Comparison of ENCODE assay signal across 10 cellular contexts in genomic region chr17:47862621-47863440, GRCh38. TPM values are rescaled to one million over a fixed set of nuclear protein-coding genes. Genes with fewer than 3 reads are reported as not detected.
DNase-seq lines count a peak whose midpoint lies in the region; ATAC-seq and TF ChIP-seq lines count a peak whose summit lies in the region.
"Had no signal": no experiment of that assay in that cellular context is flagged by ENCODE, and none has a peak within 500 bp of the region (broad histone marks: within the 10 kb centered on the region; RNA-seq: fewer than 3 reads in every experiment).

No MANE protein-coding gene starts in this region.

- no peaks in the 10 kb centered on the region for H4K20me1 ChIP-seq in OCI-LY3 (ENCODE audit: insufficient read depth, low read length)

- H3K9me3 Mint-ChIP-seq in Caco-2 (ENCODE audit: unreplicated experiment) (no peaks in the 10 kb centered on the region), glutamatergic neuron (ENCODE audit: unreplicated experiment) (peaks cover 6% of the 10 kb centered on the region)
- H3K9me3 Mint-ChIP-seq: T-helper 1 cell treated with Interleukin-12 subunit alpha and Interleukin-12 subunit beta and Interleukin-4 antibody, amounts not matched to agents 30 μg/mL and 1 μg/mL, for 36 hours had no signal

- no peaks in the 10 kb centered on the region for H3K36me3 Mint-ChIP-seq in Caco-2 (ENCODE audit: insufficient read depth, unreplicated experiment)
- peaks cover 5% of the 10 kb centered on the region for H3K36me3 Mint-ChIP-seq in glutamatergic neuron (ENCODE audit: unreplicated experiment)

- H3K36me3 ChIP-seq in Caco-2 (ENCODE audit: control insufficient read depth, insufficient read depth, low read length): no peaks in the 10 kb centered on the region
- no peaks in the 10 kb centered on the region for H3K36me3 ChIP-seq in OCI-LY3 (replicated peaks; ENCODE audit: low read depth, low read length)
- no peaks in the 10 kb centered on the region for H3K36me3 ChIP-seq in right atrium auricular region
- H3K36me3 ChIP-seq: adrenal gland had no signal

- no TSS peak for BruUV-seq in Caco-2 (replicated peaks; lab: Mats Ljungman, UMichigan)

- ATAC-seq in HG02678 (IDR thresholded peaks at IDR 0.05; ENCODE audit: unreplicated experiment): no peak

- H3K27ac Mint-ChIP-seq in Caco-2 (ENCODE audit: unreplicated experiment): peak overlapping the region; percentile 2
- H3K27ac Mint-ChIP-seq in glutamatergic neuron (ENCODE audit: unreplicated experiment): peak overlapping the region; percentile 10
- H3K27ac Mint-ChIP-seq: T-helper 1 cell treated with Interleukin-12 subunit alpha and Interleukin-12 subunit beta and Interleukin-4 antibody, amounts not matched to agents 30 μg/mL and 1 μg/mL, for 36 hours had no signal

- no peaks in the 10 kb centered on the region for H3K79me2 ChIP-seq in OCI-LY3 (ENCODE audit: low read length)

- TF ChIP-seq CTCF in Caco-2 (IDR thresholded peaks at IDR 0.05; ENCODE audit: insufficient read depth in 1 of 2, low read depth in 1 of 2, low read length in 1 of 2, severe bottlenecking in 1 of 2, unreplicated experiment in 1 of 2) (no peak), OCI-LY3 (IDR thresholded peaks at IDR 0.05; ENCODE audit: low read depth, low read length) (no peak), glutamatergic neuron (IDR thresholded peaks at IDR 0.05; ENCODE audit: partially characterized antibody, unreplicated experiment) (no peak), right atrium auricular region (IDR thresholded peaks at IDR 0.05) (no peak)

- POLR2A ChIA-PET in Caco-2 (lab: Charles Lee): interaction anchor here (1.1 kb wide), 1 partner anchor 78 kb away, joined by 3 read pairs; the partner anchor contains the start of gene PNPO

- peaks cover 26% of the 10 kb centered on the region for H3K4me1 ChIP-seq in Caco-2
- H3K4me1 ChIP-seq in OCI-LY3 (ENCODE audit: low read length): peaks cover 40% of the 10 kb centered on the region
- H3K4me1 ChIP-seq in right atrium auricular region: no peaks in the 10 kb centered on the region

- H3K27ac ChIP-seq in OCI-LY3 (ENCODE audit: low read length): no peak overlapping the region
- no peak overlapping the region for H3K27ac ChIP-seq in right atrium auricular region

- H3K4me2 ChIP-seq in OCI-LY3 (ENCODE audit: low read length): no peak overlapping the region

- H2AFZ ChIP-seq in OCI-LY3 (ENCODE audit: low read depth, low read length): peak overlapping the region; percentile 52; the same call in 1 of the 2 replicates

- H3K27me3 Mint-ChIP-seq in Caco-2 (ENCODE audit: insufficient read depth, unreplicated experiment) (no peaks in the 10 kb centered on the region), glutamatergic neuron (ENCODE audit: unreplicated experiment) (peaks cover 20% of the 10 kb centered on the region)

- no peak overlapping the region for H3K4me3 ChIP-seq in Caco-2 (ENCODE audit: low read depth, low read length)
- no peak overlapping the region for H3K4me3 ChIP-seq in OCI-LY3 (ENCODE audit: low read length)
- no peak overlapping the region for H3K4me3 ChIP-seq in right atrium auricular region
- H3K4me3 ChIP-seq: adrenal gland had no signal

- intact Hi-C loops in Caco-2 (cut with micrococcal nuclease; ENCODE audit: unreplicated experiment): no loop called here

- CTCF ChIA-PET in Caco-2 (lab: Charles Lee): interaction anchor here (0.5 to 1.7 kb wide), 10 partner anchors 12 to 133 kb away, joined by 3 to 16 read pairs (median 4); partner anchors contain the start of genes SCRN2 and SP6

- H3K27me3 ChIP-seq in Caco-2 (replicated peaks; ENCODE audit: control insufficient read depth, insufficient read depth, low read length) (no peaks in the 10 kb centered on the region), OCI-LY3 (ENCODE audit: low read depth, low read length) (no peaks in the 10 kb centered on the region), right atrium auricular region (no peaks in the 10 kb centered on the region)

- H3K4me3 Mint-ChIP-seq in Caco-2 (ENCODE audit: unreplicated experiment) (no peak overlapping the region), glutamatergic neuron (ENCODE audit: unreplicated experiment) (no peak overlapping the region)
- H3K4me3 Mint-ChIP-seq: T-helper 1 cell treated with Interleukin-12 subunit alpha and Interleukin-12 subunit beta and Interleukin-4 antibody, amounts not matched to agents 30 μg/mL and 1 μg/mL, for 36 hours had no signal

- no peak overlapping the region for H3K9ac ChIP-seq in OCI-LY3 (ENCODE audit: low read length)

- DNase-seq in Caco-2 (no peak), glutamatergic neuron (no peak), islet precursor cell (no peak), right atrium auricular region (ENCODE audit: low spot score) (no peak)
- DNase-seq: adrenal gland, left cardiac atrium, NCI-H1105 had no signal

- H3K4me1 Mint-ChIP-seq in Caco-2 (ENCODE audit: low read depth, unreplicated experiment) (peaks cover 16% of the 10 kb centered on the region), glutamatergic neuron (ENCODE audit: low read depth, unreplicated experiment) (no peaks in the 10 kb centered on the region)

- H3K9me3 ChIP-seq in Caco-2 (peaks cover 6% of the 10 kb centered on the region; the same call in 1 of the 2 replicates), OCI-LY3 (ENCODE audit: insufficient read depth, low read length) (no peaks in the 10 kb centered on the region), right atrium auricular region (no peaks in the 10 kb centered on the region)
- H3K9me3 ChIP-seq: adrenal gland had no signal

RNA-seq across cellular contexts. Expression of gene SP6, which starts 11.9 kb away (rescaled TPM):
- 20.6 and 25.0 TPM in 2 replicates for total RNA-seq in Caco-2 (2022)
- total RNA-seq in glutamatergic neuron (ENCODE audit: unreplicated experiment): 1.7 TPM
- 1 to 10 TPM in 1 of 2 donors, not detected in 1; 2.7 TPM for total RNA-seq in right atrium auricular region

RNA-seq across cellular contexts. Expression of gene SCRN2, which starts 21.8 kb away (rescaled TPM):
- total RNA-seq in Caco-2 (2022): 73.6 and 80.8 TPM in 2 replicates
- total RNA-seq in glutamatergic neuron (ENCODE audit: unreplicated experiment): 39.1 TPM
- total RNA-seq in right atrium auricular region: 10 to 100 TPM; 28.5 to 37.1 TPM

RNA-seq across cellular contexts. Expression of gene LRRC46, which starts 31.4 kb away (rescaled TPM):
- total RNA-seq in Caco-2 (2022): 1.4 and 2.3 TPM in 2 replicates
- 1.3 TPM for total RNA-seq in glutamatergic neuron (ENCODE audit: unreplicated experiment)
- under 1 TPM in 1 of 2 donors, not detected in 1; 0.59 TPM for total RNA-seq in right atrium auricular region
- total RNA-seq: left cardiac atrium had no signal

RNA-seq across cellular contexts. Expression of gene MRPL10, which starts 31.5 kb away (rescaled TPM):
- 159 and 162 TPM in 2 replicates for total RNA-seq in Caco-2 (2022)
- total RNA-seq in glutamatergic neuron (ENCODE audit: unreplicated experiment): 38.7 TPM
- 10 to 100 TPM; 51.8 to 61.3 TPM for total RNA-seq in right atrium auricular region

RNA-seq across cellular contexts. Expression of gene SP2, which starts 33.2 kb away (rescaled TPM):
- total RNA-seq in Caco-2 (2022) (24.8 and 25.2 TPM in 2 replicates), glutamatergic neuron (ENCODE audit: unreplicated experiment) (17.8 TPM), right atrium auricular region (10 to 100 TPM; 11.7 to 12.8 TPM)
